7 cellular contexts compared by ENCODE assay signal in genomic region chr5:9082996-9083395, GRCh38.
"Had no signal": no experiment of that assay in that cellular context is flagged by ENCODE, and none has a peak within 500 bp of the region (broad histone marks: within the 10 kb centered on the region; RNA-seq: fewer than 3 reads in every experiment).

No MANE protein-coding gene starts in this region.

- H2AFZ ChIP-seq: GM23338 had no signal

- H3K4me1 Mint-ChIP-seq: GM23338, H9 had no signal

- FAIRE-seq: H1, H54, HTR-8/SVneo, K562 had no signal

- DNase-seq: H9, HCEC 1CT had no signal

- H3K27ac Mint-ChIP-seq: GM23338, H9 had no signal

- H3K4me3 Mint-ChIP-seq: GM23338, H9 had no signal

- H3K4me3 ChIP-seq: GM23338, K562 had no signal

- ATAC-seq: GM23338, K562 had no signal

- H3K4me2 ChIP-seq: GM23338 had no signal
